8 cellular contexts compared by ENCODE assay signal in genomic region chr15:65869954-65870871, GRCh38. TPM values are rescaled to one million over a fixed set of nuclear protein-coding genes. Genes with fewer than 3 reads are reported as not detected.
DNase-seq lines count a peak whose midpoint lies in the region; ATAC-seq, FAIRE-seq and TF ChIP-seq lines count a peak whose summit lies in the region.

No MANE protein-coding gene starts in this region.

- H3K4me1 ChIP-seq in iPS-18a (ENCODE audit: control insufficient read depth, low read depth, low read length) = peaks cover 18% of the 10 kb centered on the region
- peaks cover 17 to 23% of the 10 kb centered on the region in 2 donors for H3K4me1 ChIP-seq in gastrocnemius medialis

- H3K27ac Mint-ChIP-seq in brain = peak overlapping the region; percentile 99 to 100 (median 100)

- peaks cover 17% of the 10 kb centered on the region for H3K36me3 Mint-ChIP-seq in brain

- no peaks in the 10 kb centered on the region for H3K27me3 ChIP-seq in iPS-18a (ENCODE audit: control insufficient read depth, insufficient read depth, low read length)
- no peaks in the 10 kb centered on the region for H3K27me3 ChIP-seq in gastrocnemius medialis

- ATAC-seq in HG02970 (IDR thresholded peaks at IDR 0.05; ENCODE audit: low FRiP score, unreplicated experiment) (peak; percentile 6), gastrocnemius medialis (peak; percentile 8 to 14), HG02763 (IDR thresholded peaks at IDR 0.05; ENCODE audit: unreplicated experiment) (no peak), HG03432 (IDR thresholded peaks at IDR 0.05; ENCODE audit: unreplicated experiment) (no peak)

- peak overlapping the region; percentile 58 for H3K27ac ChIP-seq in iPS-18a (ENCODE audit: low read length)
- H3K27ac ChIP-seq in gastrocnemius medialis = peak overlapping the region; percentile 92 to 100 (median 95)

- intact Hi-C loops in gastrocnemius medialis (cut with DNase I; ENCODE audit: low total_unique reads) = loop anchor here (1.0 to 10.0 kb wide), 5 partner anchors 38 to 625 kb away; partner anchors contain the start of genes DENND4A, INTS14 and SNAPC5

- no peak for TF ChIP-seq POLR2A in gastrocnemius medialis (IDR thresholded peaks at IDR 0.05)

- FAIRE-seq in RCC 7860 (lab: Jason Lieb, UNC) = no peak

- peaks cover 0 to 7% (median 0%) of the 10 kb centered on the region in 5 experiments for H3K9me3 Mint-ChIP-seq in brain

- in situ Hi-C loops in gastrocnemius medialis (cut with MboI; ENCODE audit: low sequenced_read_pairs in 4 of 4) = loop anchor here (5.0 to 25.0 kb wide), 4 partner anchors 38 to 233 kb away; partner anchors contain the start of gene DENND4A (in 2 of the 4)

- peaks cover 14% of the 10 kb centered on the region for H3K27me3 Mint-ChIP-seq in brain

- H3K4me1 Mint-ChIP-seq in brain = peaks cover 35% of the 10 kb centered on the region

- peak; percentile 6 for DNase-seq in DMS79 (lab: John Stamatoyannopoulos, UW)
- peak; percentile 26 for DNase-seq in RCC 7860 (ENCODE audit: low spot score)
- DNase-seq in gastrocnemius medialis = peak; percentile 9 to 21

- TF ChIP-seq CTCF in brain (conservative IDR thresholded peaks at IDR 0.05) (no peak), gastrocnemius medialis (IDR thresholded peaks at IDR 0.05 in 4 of 5, conservative IDR thresholded peaks at IDR 0.05 in 1 of 5) (no peak)

- H3K4me3 ChIP-seq in iPS-18a (ENCODE audit: low read length) (peak overlapping the region; percentile 99), gastrocnemius medialis (peak overlapping the region; percentile 87 to 98 (median 88))

- H3K9me3 ChIP-seq in iPS-18a (ENCODE audit: control insufficient read depth, low read depth, low read length) (no peaks in the 10 kb centered on the region), gastrocnemius medialis (no peaks in the 10 kb centered on the region)

- peak overlapping the region; percentile 85 to 100 (median 99) for H3K4me3 Mint-ChIP-seq in brain

- H3K36me3 ChIP-seq in iPS-18a (ENCODE audit: control insufficient read depth, low read depth, low read length) = peaks cover 8% of the 10 kb centered on the region
- no peaks in the 10 kb centered on the region for H3K36me3 ChIP-seq in gastrocnemius medialis

- H3K9ac ChIP-seq in iPS-18a (ENCODE audit: low read length) = peak overlapping the region; percentile 93

RNA-seq across cellular contexts. Expression of gene RAB11A, which starts 0.9 kb away (rescaled TPM):
- polyA plus RNA-seq in brain (ENCODE audit: insufficient read depth, low read depth, low replicate concordance) = 329 TPM
- total RNA-seq in gastrocnemius medialis = 100 to 1,000 TPM in 3 of 4 donors, 10 to 100 TPM in 1; 93.0 to 207 (median 166) TPM

Comparison
In these comparisons a context has a peak if more than half of its experiments do, and no peak if none do; other contexts are left out.
1. ATAC-seq: peak in HG02970 (single experiment) and gastrocnemius medialis (2 of 2); none in HG02763 (single experiment) and HG03432 (single experiment).
2. Peak in every context shown above with its lines, with median percentiles within 50 percentile points of each other: DNase-seq.